Comparison of ENCODE assay signal across 2 cellular contexts in genomic region chr7:138493535-138493934, GRCh38.
TF ChIP-seq lines count a peak whose summit lies in the region.

No MANE protein-coding gene starts in this region.

TF ChIP-seq in WTC11, 78 proteins besides CTCF, POLR2A, EP300 and RAD21:
- TF ChIP-seq GRHL2 (CRISPR knock-in tag; IDR thresholded peaks at IDR 0.05; ENCODE audit: insufficient replicate concordance, severe bottlenecking) (no peak), FOXP4 (CRISPR knock-in tag; IDR thresholded peaks at IDR 0.05) (no peak), ZNF317 (CRISPR knock-in tag; IDR thresholded peaks at IDR 0.05; ENCODE audit: borderline replicate concordance, low read depth) (no peak), SMAD3 (CRISPR knock-in tag; IDR thresholded peaks at IDR 0.05; ENCODE audit: borderline replicate concordance) (no peak), EMX1 (CRISPR knock-in tag; IDR thresholded peaks at IDR 0.05) (no peak), FOXK1 (CRISPR knock-in tag; IDR thresholded peaks at IDR 0.05) (no peak), USF1 (CRISPR knock-in tag; IDR thresholded peaks at IDR 0.05) (no peak), ELF4 (CRISPR knock-in tag; IDR thresholded peaks at IDR 0.05; ENCODE audit: low read depth) (no peak)
- TF ChIP-seq, protein P1, sequence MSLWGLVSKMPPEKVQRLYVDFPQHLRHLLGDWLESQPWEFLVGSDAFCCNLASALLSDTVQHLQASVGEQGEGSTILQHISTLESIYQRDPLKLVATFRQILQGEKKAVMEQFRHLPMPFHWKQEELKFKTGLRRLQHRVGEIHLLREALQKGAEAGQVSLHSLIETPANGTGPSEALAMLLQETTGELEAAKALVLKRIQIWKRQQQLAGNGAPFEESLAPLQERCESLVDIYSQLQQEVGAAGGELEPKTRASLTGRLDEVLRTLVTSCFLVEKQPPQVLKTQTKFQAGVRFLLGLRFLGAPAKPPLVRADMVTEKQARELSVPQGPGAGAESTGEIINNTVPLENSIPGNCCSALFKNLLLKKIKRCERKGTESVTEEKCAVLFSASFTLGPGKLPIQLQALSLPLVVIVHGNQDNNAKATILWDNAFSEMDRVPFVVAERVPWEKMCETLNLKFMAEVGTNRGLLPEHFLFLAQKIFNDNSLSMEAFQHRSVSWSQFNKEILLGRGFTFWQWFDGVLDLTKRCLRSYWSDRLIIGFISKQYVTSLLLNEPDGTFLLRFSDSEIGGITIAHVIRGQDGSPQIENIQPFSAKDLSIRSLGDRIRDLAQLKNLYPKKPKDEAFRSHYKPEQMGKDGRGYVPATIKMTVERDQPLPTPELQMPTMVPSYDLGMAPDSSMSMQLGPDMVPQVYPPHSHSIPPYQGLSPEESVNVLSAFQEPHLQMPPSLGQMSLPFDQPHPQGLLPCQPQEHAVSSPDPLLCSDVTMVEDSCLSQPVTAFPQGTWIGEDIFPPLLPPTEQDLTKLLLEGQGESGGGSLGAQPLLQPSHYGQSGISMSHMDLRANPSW (CRISPR knock-in tag; conservative IDR thresholded peaks at IDR 0.05; ENCODE audit: low read depth), result no peak
- TF ChIP-seq, protein P2, sequence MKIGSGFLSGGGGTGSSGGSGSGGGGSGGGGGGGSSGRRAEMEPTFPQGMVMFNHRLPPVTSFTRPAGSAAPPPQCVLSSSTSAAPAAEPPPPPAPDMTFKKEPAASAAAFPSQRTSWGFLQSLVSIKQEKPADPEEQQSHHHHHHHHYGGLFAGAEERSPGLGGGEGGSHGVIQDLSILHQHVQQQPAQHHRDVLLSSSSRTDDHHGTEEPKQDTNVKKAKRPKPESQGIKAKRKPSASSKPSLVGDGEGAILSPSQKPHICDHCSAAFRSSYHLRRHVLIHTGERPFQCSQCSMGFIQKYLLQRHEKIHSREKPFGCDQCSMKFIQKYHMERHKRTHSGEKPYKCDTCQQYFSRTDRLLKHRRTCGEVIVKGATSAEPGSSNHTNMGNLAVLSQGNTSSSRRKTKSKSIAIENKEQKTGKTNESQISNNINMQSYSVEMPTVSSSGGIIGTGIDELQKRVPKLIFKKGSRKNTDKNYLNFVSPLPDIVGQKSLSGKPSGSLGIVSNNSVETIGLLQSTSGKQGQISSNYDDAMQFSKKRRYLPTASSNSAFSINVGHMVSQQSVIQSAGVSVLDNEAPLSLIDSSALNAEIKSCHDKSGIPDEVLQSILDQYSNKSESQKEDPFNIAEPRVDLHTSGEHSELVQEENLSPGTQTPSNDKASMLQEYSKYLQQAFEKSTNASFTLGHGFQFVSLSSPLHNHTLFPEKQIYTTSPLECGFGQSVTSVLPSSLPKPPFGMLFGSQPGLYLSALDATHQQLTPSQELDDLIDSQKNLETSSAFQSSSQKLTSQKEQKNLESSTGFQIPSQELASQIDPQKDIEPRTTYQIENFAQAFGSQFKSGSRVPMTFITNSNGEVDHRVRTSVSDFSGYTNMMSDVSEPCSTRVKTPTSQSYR (CRISPR knock-in tag; IDR thresholded peaks at IDR 0.05), result no peak
- TF ChIP-seq, protein P3, sequence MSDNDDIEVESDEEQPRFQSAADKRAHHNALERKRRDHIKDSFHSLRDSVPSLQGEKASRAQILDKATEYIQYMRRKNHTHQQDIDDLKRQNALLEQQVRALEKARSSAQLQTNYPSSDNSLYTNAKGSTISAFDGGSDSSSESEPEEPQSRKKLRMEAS (CRISPR knock-in tag; IDR thresholded peaks at IDR 0.05), result no peak
- TF ChIP-seq, protein P4, sequence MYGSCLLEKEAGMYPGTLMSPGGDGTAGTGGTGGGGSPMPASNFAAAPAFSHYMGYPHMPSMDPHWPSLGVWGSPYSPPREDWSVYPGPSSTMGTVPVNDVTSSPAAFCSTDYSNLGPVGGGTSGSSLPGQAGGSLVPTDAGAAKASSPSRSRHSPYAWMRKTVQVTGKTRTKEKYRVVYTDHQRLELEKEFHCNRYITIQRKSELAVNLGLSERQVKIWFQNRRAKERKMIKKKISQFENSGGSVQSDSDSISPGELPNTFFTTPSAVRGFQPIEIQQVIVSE (CRISPR knock-in tag; IDR thresholded peaks at IDR 0.05; ENCODE audit: borderline replicate concordance), result no peak
- TF ChIP-seq, protein P5, sequence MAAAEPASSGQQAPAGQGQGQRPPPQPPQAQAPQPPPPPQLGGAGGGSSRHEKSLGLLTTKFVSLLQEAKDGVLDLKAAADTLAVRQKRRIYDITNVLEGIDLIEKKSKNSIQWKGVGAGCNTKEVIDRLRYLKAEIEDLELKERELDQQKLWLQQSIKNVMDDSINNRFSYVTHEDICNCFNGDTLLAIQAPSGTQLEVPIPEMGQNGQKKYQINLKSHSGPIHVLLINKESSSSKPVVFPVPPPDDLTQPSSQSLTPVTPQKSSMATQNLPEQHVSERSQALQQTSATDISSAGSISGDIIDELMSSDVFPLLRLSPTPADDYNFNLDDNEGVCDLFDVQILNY (CRISPR knock-in tag; IDR thresholded peaks at IDR 0.05), result no peak
TF ChIP-seq in WTC11: peak in this region for 0.

TF ChIP-seq in GM12891, 5 proteins besides CTCF, POLR2A, EP300 and RAD21:
- no peak for TF ChIP-seq SPI1 (IDR thresholded peaks at IDR 0.05; ENCODE audit: low read depth, low read length)
- TF ChIP-seq POU2F2 (IDR thresholded peaks at IDR 0.05; ENCODE audit: low read depth, low read length), result no peak
- TF ChIP-seq POLR2AphosphoS5 (IDR thresholded peaks at IDR 0.05; ENCODE audit: low read depth, low read length), result no peak
- no peak for TF ChIP-seq PAX5 (IDR thresholded peaks at IDR 0.05; ENCODE audit: insufficient read depth, low read length, severe bottlenecking)
